In the genomic region with DNA sequence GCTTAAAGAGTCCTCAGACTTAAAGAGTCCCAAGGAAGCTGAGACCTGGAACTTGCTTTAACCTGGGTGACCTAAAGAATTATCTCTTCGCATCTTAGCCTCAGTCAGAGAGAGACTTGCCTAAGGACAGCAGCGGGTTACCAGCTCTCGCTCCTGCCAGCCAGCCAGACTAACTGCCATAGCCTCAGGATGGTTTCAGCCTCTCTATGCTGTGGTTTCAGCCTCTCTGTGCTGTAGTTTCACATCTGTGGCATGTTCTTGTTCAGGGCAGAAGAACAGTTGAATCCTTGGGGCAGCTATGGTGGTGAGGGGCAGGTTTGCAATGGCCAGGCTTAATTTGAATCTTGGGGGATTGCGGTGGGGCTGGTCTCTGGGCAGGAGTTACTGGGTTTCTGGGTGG, we compare ENCODE assay signal across 10 cellular contexts. TPM values are rescaled to one million over a fixed set of nuclear protein-coding genes. Genes with fewer than 3 reads are reported as not detected.
DNase-seq lines count a peak whose midpoint lies in the region; ATAC-seq and TF ChIP-seq lines count a peak whose summit lies in the region.
"Had no signal": no experiment of that assay in that cellular context is flagged by ENCODE, and none has a peak within 500 bp of the region (broad histone marks: within the 10 kb centered on the region; RNA-seq: fewer than 3 reads in every experiment).

No MANE protein-coding gene starts in this region.

- DNase-seq in activated CD4-positive, alpha-beta T cell treated with anti-CD3 and anti-CD28 coated beads for 36 hours: no peak
- DNase-seq in activated CD4-positive, alpha-beta T cell treated with anti-CD3 and anti-CD28 coated beads for 1 hour: no peak
- DNase-seq in activated B cell treated with CpG ODN at 0.5 μM for 24 hours: no peak
- DNase-seq in fibroblast of pulmonary artery (ENCODE audit: low read depth): no peak
- no peak for DNase-seq in stimulated activated naive B cell treated with anti-CD40 and anti-IgM and Interleukin-4, amounts not matched to agents 10 μg/mL and 1 μg/mL and 100 μg/mL, for 72 hours
- no peak for DNase-seq in kidney tubule cell (ENCODE audit: low spot score)
- DNase-seq: ACHN, NCI-H2171 had no signal

- TF ChIP-seq CTCF in activated B cell treated with CpG ODN at 0.5 μM for 24 hours (IDR thresholded peaks at IDR 0.05) (no peak), fibroblast of pulmonary artery (IDR thresholded peaks at IDR 0.05; ENCODE audit: low read length, missing control alignments) (no peak)

- H3K4me1 Mint-ChIP-seq in activated CD4-positive, alpha-beta T cell treated with anti-CD3 and anti-CD28 coated beads for 36 hours: peaks cover 64% of the 10 kb centered on the region
- peaks cover 78% of the 10 kb centered on the region for H3K4me1 Mint-ChIP-seq in activated B cell treated with CpG ODN at 0.5 μM for 24 hours
- H3K4me1 Mint-ChIP-seq in stimulated activated naive B cell treated with anti-CD40 and anti-IgM and Interleukin-4, amounts not matched to agents 10 μg/mL and 1 μg/mL and 100 μg/mL, for 72 hours: peaks cover 54 to 78% of the 10 kb centered on the region in 2 donors

- CTCF ChIA-PET in activated CD4-positive, alpha-beta T cell treated with anti-CD3 and anti-CD28 coated beads for 36 hours (lab: Charles Lee): interaction anchor here (1.0 to 4.0 kb wide), 4 partner anchors 27 to 122 kb away, joined by 3 to 27 read pairs (median 3); no protein-coding TSS in a partner anchor
- CTCF ChIA-PET in activated B cell treated with CpG ODN at 0.5 μM for 24 hours (lab: Charles Lee): interaction anchor here (1.0 to 1.4 kb wide), 3 partner anchors 10 to 28 kb away, joined by 3 to 6 read pairs (median 5); no protein-coding TSS in a partner anchor

- no peaks in the 10 kb centered on the region for H3K27me3 Mint-ChIP-seq in activated CD4-positive, alpha-beta T cell treated with anti-CD3 and anti-CD28 coated beads for 36 hours
- no peaks in the 10 kb centered on the region for H3K27me3 Mint-ChIP-seq in activated B cell treated with CpG ODN at 0.5 μM for 24 hours
- no peaks in the 10 kb centered on the region for H3K27me3 Mint-ChIP-seq in stimulated activated naive B cell treated with anti-CD40 and anti-IgM and Interleukin-4, amounts not matched to agents 10 μg/mL and 1 μg/mL and 100 μg/mL, for 72 hours

- peak overlapping the region; percentile 2 for H3K27ac Mint-ChIP-seq in activated CD4-positive, alpha-beta T cell treated with anti-CD3 and anti-CD28 coated beads for 36 hours
- H3K27ac Mint-ChIP-seq in activated B cell treated with CpG ODN at 0.5 μM for 24 hours: peak overlapping the region; percentile 56
- peak overlapping the region; percentile 33 for H3K27ac Mint-ChIP-seq in stimulated activated naive B cell treated with anti-CD40 and anti-IgM and Interleukin-4, amounts not matched to agents 10 μg/mL and 1 μg/mL and 100 μg/mL, for 72 hours

- peak overlapping the region; percentile 90 for H3K4me3 Mint-ChIP-seq in activated CD4-positive, alpha-beta T cell treated with anti-CD3 and anti-CD28 coated beads for 36 hours
- peak overlapping the region; percentile 48 for H3K4me3 Mint-ChIP-seq in activated B cell treated with CpG ODN at 0.5 μM for 24 hours
- H3K4me3 Mint-ChIP-seq in stimulated activated naive B cell treated with anti-CD40 and anti-IgM and Interleukin-4, amounts not matched to agents 10 μg/mL and 1 μg/mL and 100 μg/mL, for 72 hours: peak overlapping the region; percentile 21 to 60

- POLR2A ChIA-PET in activated CD4-positive, alpha-beta T cell treated with anti-CD3 and anti-CD28 coated beads for 36 hours (lab: Charles Lee): interaction anchor here (0.6 to 1.3 kb wide), 2 partner anchors 27 to 119 kb away, joined by 3 read pairs; no protein-coding TSS in a partner anchor
- POLR2A ChIA-PET in activated B cell treated with CpG ODN at 0.5 μM for 24 hours (lab: Charles Lee): interaction anchor here (0.5 to 18.2 kb wide), 7 partner anchors 11 to 125 kb away, joined by 3 to 584 read pairs (median 6); partner anchors contain the start of genes MALAT1 and NEAT1

- H3K9me3 Mint-ChIP-seq in activated CD4-positive, alpha-beta T cell treated with anti-CD3 and anti-CD28 coated beads for 36 hours (ENCODE audit: low read depth): no peaks in the 10 kb centered on the region
- H3K9me3 Mint-ChIP-seq in activated B cell treated with CpG ODN at 0.5 μM for 24 hours: no peaks in the 10 kb centered on the region
- H3K9me3 Mint-ChIP-seq in stimulated activated naive B cell treated with anti-CD40 and anti-IgM and Interleukin-4, amounts not matched to agents 10 μg/mL and 1 μg/mL and 100 μg/mL, for 72 hours: no peaks in the 10 kb centered on the region

- H3K4me3 ChIP-seq in fibroblast of pulmonary artery (replicated peaks; ENCODE audit: low read depth, low read length): peak overlapping the region; percentile 29

- peaks cover 19% of the 10 kb centered on the region for H3K36me3 Mint-ChIP-seq in activated CD4-positive, alpha-beta T cell treated with anti-CD3 and anti-CD28 coated beads for 36 hours (ENCODE audit: low read depth)
- H3K36me3 Mint-ChIP-seq in activated B cell treated with CpG ODN at 0.5 μM for 24 hours (ENCODE audit: low read depth): peaks cover 45% of the 10 kb centered on the region
- peaks cover 30 to 45% of the 10 kb centered on the region in 2 donors for H3K36me3 Mint-ChIP-seq in stimulated activated naive B cell treated with anti-CD40 and anti-IgM and Interleukin-4, amounts not matched to agents 10 μg/mL and 1 μg/mL and 100 μg/mL, for 72 hours

- intact Hi-C loops in activated CD4-positive, alpha-beta T cell treated with anti-CD3 and anti-CD28 coated beads for 36 hours (cut with DNase I, micrococcal nuclease): no loop called here
- intact Hi-C loops in activated B cell treated with CpG ODN at 0.5 μM for 24 hours (cut with micrococcal nuclease): no loop called here

- no peak for ATAC-seq in activated CD4-positive, alpha-beta T cell treated with anti-CD3 and anti-CD28 coated beads for 36 hours
- ATAC-seq in activated B cell treated with CpG ODN at 0.5 μM for 24 hours (ENCODE audit: low read depth) (no peak), HG03521 (IDR thresholded peaks at IDR 0.05; ENCODE audit: unreplicated experiment) (no peak), esophagus mucosa (no peak)
- ATAC-seq in stimulated activated naive B cell treated with anti-CD40 and anti-IgM and Interleukin-4, amounts not matched to agents 10 μg/mL and 1 μg/mL and 100 μg/mL, for 72 hours (replicated peaks): no peak

RNA-seq across cellular contexts. Expression of gene FRMD8, which starts 2.3 kb away (rescaled TPM):
- total RNA-seq in activated CD4-positive, alpha-beta T cell treated with anti-CD3 and anti-CD28 coated beads for 36 hours: 10 to 100 TPM; 32.7 to 37.5 TPM
- total RNA-seq in activated B cell treated with CpG ODN at 0.5 μM for 24 hours (68.6 and 70.6 TPM in 2 replicates), esophagus mucosa (37.1 TPM)

RNA-seq across cellular contexts. Expression of gene SLC25A45, which starts 6.3 kb away (rescaled TPM):
- 10 to 100 TPM; 13.2 to 14.3 TPM for total RNA-seq in activated CD4-positive, alpha-beta T cell treated with anti-CD3 and anti-CD28 coated beads for 36 hours
- total RNA-seq in activated B cell treated with CpG ODN at 0.5 μM for 24 hours (11.4 and 12.3 TPM in 2 replicates), esophagus mucosa (3.4 TPM)

RNA-seq across cellular contexts. Expression of gene NEAT1, which starts 33.9 kb away (rescaled TPM):
- total RNA-seq in activated CD4-positive, alpha-beta T cell treated with anti-CD3 and anti-CD28 coated beads for 36 hours: 100 to 1,000 TPM; 435 to 569 TPM
- 578 and 699 TPM in 2 replicates for total RNA-seq in activated B cell treated with CpG ODN at 0.5 μM for 24 hours
- total RNA-seq in esophagus mucosa: 389 TPM

RNA-seq across cellular contexts. Expression of gene TIGD3, which starts 34.2 kb away (rescaled TPM):
- total RNA-seq in activated CD4-positive, alpha-beta T cell treated with anti-CD3 and anti-CD28 coated beads for 36 hours: 1 to 10 TPM in 1 of 2 experiments, under 1 TPM in 1; 0.58 to 1.1 TPM
- total RNA-seq in activated B cell treated with CpG ODN at 0.5 μM for 24 hours (1.4 and 1.6 TPM in 2 replicates), esophagus mucosa (0.16 TPM)

RNA-seq across cellular contexts. Expression of gene DPF2, which starts 55.1 kb away (rescaled TPM):
- total RNA-seq in activated CD4-positive, alpha-beta T cell treated with anti-CD3 and anti-CD28 coated beads for 36 hours: 10 to 100 TPM; 67.5 to 69.0 TPM
- total RNA-seq in activated B cell treated with CpG ODN at 0.5 μM for 24 hours: 88.3 and 89.6 TPM in 2 replicates
- total RNA-seq in esophagus mucosa: 30.4 TPM

Comparison
In these comparisons a context has a peak if more than half of its experiments do, and no peak if none do; other contexts are left out.
1. H3K27ac Mint-ChIP-seq: peak in every context shown above with its lines; median percentile 56 in activated B cell treated with CpG ODN at 0.5 μM for 24 hours; 33 in stimulated activated naive B cell treated with anti-CD40 and anti-IgM and Interleukin-4, amounts not matched to agents 10 μg/mL and 1 μg/mL and 100 μg/mL, for 72 hours; 2 in activated CD4-positive, alpha-beta T cell treated with anti-CD3 and anti-CD28 coated beads for 36 hours.